9 cellular contexts compared by ENCODE assay signal in the genomic region with DNA sequence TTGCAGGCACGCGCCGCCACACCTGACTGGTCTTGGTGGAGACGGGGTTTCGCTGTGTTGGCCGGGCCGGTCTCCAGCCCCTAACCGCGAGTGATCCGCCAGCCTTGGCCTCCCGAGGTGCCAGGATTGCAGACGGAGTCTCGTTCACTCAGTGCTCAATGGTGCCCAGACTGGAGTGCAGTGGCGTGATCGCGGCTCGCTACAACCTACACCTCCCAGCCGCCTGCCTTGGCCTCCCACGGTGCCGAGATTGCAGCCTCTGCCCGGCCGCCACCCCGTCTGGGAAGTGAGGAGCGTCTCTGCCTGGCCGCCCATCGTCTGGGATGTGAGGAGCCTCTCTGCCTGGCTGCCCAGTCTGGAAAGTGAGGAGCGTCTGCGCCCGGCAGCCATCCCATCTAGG. TPM values are rescaled to one million over a fixed set of nuclear protein-coding genes. Genes with fewer than 3 reads are reported as not detected.
"Had no signal": no experiment of that assay in that cellular context is flagged by ENCODE, and none has a peak within 500 bp of the region (broad histone marks: within the 10 kb centered on the region; RNA-seq: fewer than 3 reads in every experiment).

No MANE protein-coding gene starts in this region.

RNA-seq across cellular contexts. Expression of a gene that starts 30.4 kb away (rescaled TPM):
- total RNA-seq: hepatocyte, left ventricle myocardium inferior, left ventricle myocardium superior, mesenteric fat pad, mesothelial cell of epicardium had no signal
- polyA plus RNA-seq: hepatocyte; immature natural killer cell; keratinocyte; mammary epithelial cell; naive thymus-derived CD4-positive, alpha-beta T cell had no signal
